ENCODE assay signal across 17 cellular contexts in genomic region chr15:92043283-92043682, GRCh38.
A peak's percentile ranks its signal among the peaks of the same experiment; 100 is the strongest.
DNase-seq lines count a peak whose midpoint lies in the region; ATAC-seq and TF ChIP-seq lines count a peak whose summit lies in the region.
"Had no signal": no experiment of that assay in that cellular context is flagged by ENCODE, and none has a peak within 500 bp of the region (broad histone marks: within the 10 kb centered on the region; RNA-seq: fewer than 3 reads in every experiment).

No MANE protein-coding gene starts in this region.

- H3K27me3 ChIP-seq in RWPE2 (ENCODE audit: insufficient read depth, poor library complexity, severe bottlenecking) (no peaks in the 10 kb centered on the region), esophagus squamous epithelium (no peaks in the 10 kb centered on the region), right lobe of liver (no peaks in the 10 kb centered on the region)
- H3K27me3 ChIP-seq: BLaER1 had no signal

- TF ChIP-seq POLR2A in esophagus squamous epithelium (IDR thresholded peaks at IDR 0.05) (no peak), right lobe of liver (IDR thresholded peaks at IDR 0.05) (no peak)

- no peak for TF ChIP-seq CTCF in CD14-positive monocyte (IDR thresholded peaks at IDR 0.05)
- TF ChIP-seq CTCF in RWPE2 (IDR thresholded peaks at IDR 0.05; ENCODE audit: poor library complexity, severe bottlenecking): no peak
- no peak for TF ChIP-seq CTCF in esophagus squamous epithelium (IDR thresholded peaks at IDR 0.05)
- TF ChIP-seq CTCF in right lobe of liver (IDR thresholded peaks at IDR 0.05): no peak

- no peaks in the 10 kb centered on the region for H3K9me3 Mint-ChIP-seq in CD14-positive monocyte

- H3K27me3 Mint-ChIP-seq in CD14-positive monocyte (ENCODE audit: low read depth in 3 of 3): peaks cover 0 to 1% (median 0%) of the 10 kb centered on the region in 3 donors

- peaks cover 0 to 4% of the 10 kb centered on the region in 2 donors for H3K36me3 Mint-ChIP-seq in CD14-positive monocyte

- WGBS in esophagus squamous epithelium, 2 donors: 40 to 56% methylated on average over 1 to 3 of the region's 3 CpGs
- WGBS in right lobe of liver (ENCODE audit: insufficient coverage, low coverage, low lambda C conversion rate, missing lambda C conversion rate): 88% methylated on average over 2 of the region's 3 CpGs

- H3K36me3 ChIP-seq in RWPE2 (ENCODE audit: low read depth) (no peaks in the 10 kb centered on the region), esophagus squamous epithelium (no peaks in the 10 kb centered on the region), right lobe of liver (no peaks in the 10 kb centered on the region)
- H3K36me3 ChIP-seq: BLaER1 had no signal

- H3K4me3 ChIP-seq in RWPE2 (ENCODE audit: severe bottlenecking) (no peak overlapping the region), esophagus squamous epithelium (no peak overlapping the region), right lobe of liver (no peak overlapping the region)
- H3K4me3 ChIP-seq: BLaER1 had no signal

- ATAC-seq in RWPE2 (ENCODE audit: low read depth): peak; percentile 44; the same call in 2 of the 3 replicates
- no peak for ATAC-seq in right lobe of liver
- ATAC-seq: Panc1 had no signal

- DNase-seq in NCI-H2107 treated with DMSO at 0.1 percent for 48 hours (lab: John Stamatoyannopoulos, UW; ENCODE audit: unreplicated experiment) (peak; percentile 6), NCI-H2107 (lab: John Stamatoyannopoulos, UW) (no peak), CD14-positive monocyte (ENCODE audit: low spot score) (no peak), RWPE2 (ENCODE audit: low spot score) (no peak), esophagus squamous epithelium (lab: John Stamatoyannopoulos, UW) (no peak), SKM-1 treated with dmso at 0.1 percent for 144 hours (lab: John Stamatoyannopoulos, UW; ENCODE audit: unreplicated experiment) (no peak), right lobe of liver (no peak), NCI-H1105 treated with DMSO at 0.1 percent for 48 hours (lab: John Stamatoyannopoulos, UW) (no peak)
- DNase-seq: 8988T, HFFc6, KG1, NCI-H1092, NCI-H526 treated with DMSO at 0.1 percent for 48 hours, SIG-M5, SW 1271 had no signal

- H3K4me1 ChIP-seq in RWPE2 (ENCODE audit: insufficient read depth, poor library complexity, severe bottlenecking) (no peaks in the 10 kb centered on the region), esophagus squamous epithelium (peaks cover 9 to 43% (median 9%) of the 10 kb centered on the region in 3 donors), right lobe of liver (no peaks in the 10 kb centered on the region)
- H3K4me1 ChIP-seq: BLaER1 had no signal

- H3K27ac ChIP-seq in RWPE2 (ENCODE audit: poor library complexity, severe bottlenecking) (no peak overlapping the region), esophagus squamous epithelium (peak overlapping the region; percentile 57 to 78 (median 72)), right lobe of liver (no peak overlapping the region)
- H3K27ac ChIP-seq: BLaER1 had no signal

- H3K9me3 ChIP-seq in RWPE2 (ENCODE audit: severe bottlenecking): no peaks in the 10 kb centered on the region
- H3K9me3 ChIP-seq in esophagus squamous epithelium: no peaks in the 10 kb centered on the region
- H3K9me3 ChIP-seq in right lobe of liver: no peaks in the 10 kb centered on the region

- no peak overlapping the region for H3K4me3 Mint-ChIP-seq in CD14-positive monocyte
- H3K4me3 Mint-ChIP-seq: HFFc6 had no signal

- H3K4me1 Mint-ChIP-seq in CD14-positive monocyte: peaks cover 21% of the 10 kb centered on the region

- intact Hi-C loops in CD14-positive monocyte (cut with micrococcal nuclease) (no loop called here), esophagus squamous epithelium (cut with DNase I) (no loop called here), right lobe of liver (cut with DNase I) (no loop called here)

- peak overlapping the region in 4 of 7 donors; percentile 3 to 67 (median 26) for H3K27ac Mint-ChIP-seq in CD14-positive monocyte
- H3K27ac Mint-ChIP-seq: HFFc6 had no signal

Comparison
In these comparisons a context has a peak if more than half of its experiments do, and no peak if none do; other contexts are left out.
1. H3K27ac ChIP-seq: peak in esophagus squamous epithelium (4 of 4); none in RWPE2 (single experiment) and right lobe of liver (0 of 3).